1 cellular context compared by ENCODE assay signal in genomic region chr12:53675701-53676607, GRCh38.
TF ChIP-seq lines count a peak whose summit lies in the region.

ATP5MC2 (minus strand) TSS chr12:53676083; CDS start chr12:53672614, 3,469 bp downstream.

TF ChIP-seq in HepG2, 621 proteins besides CTCF, POLR2A, EP300 and RAD21 (continued from another document and continues in another):
- TF ChIP-seq, protein P1, sequence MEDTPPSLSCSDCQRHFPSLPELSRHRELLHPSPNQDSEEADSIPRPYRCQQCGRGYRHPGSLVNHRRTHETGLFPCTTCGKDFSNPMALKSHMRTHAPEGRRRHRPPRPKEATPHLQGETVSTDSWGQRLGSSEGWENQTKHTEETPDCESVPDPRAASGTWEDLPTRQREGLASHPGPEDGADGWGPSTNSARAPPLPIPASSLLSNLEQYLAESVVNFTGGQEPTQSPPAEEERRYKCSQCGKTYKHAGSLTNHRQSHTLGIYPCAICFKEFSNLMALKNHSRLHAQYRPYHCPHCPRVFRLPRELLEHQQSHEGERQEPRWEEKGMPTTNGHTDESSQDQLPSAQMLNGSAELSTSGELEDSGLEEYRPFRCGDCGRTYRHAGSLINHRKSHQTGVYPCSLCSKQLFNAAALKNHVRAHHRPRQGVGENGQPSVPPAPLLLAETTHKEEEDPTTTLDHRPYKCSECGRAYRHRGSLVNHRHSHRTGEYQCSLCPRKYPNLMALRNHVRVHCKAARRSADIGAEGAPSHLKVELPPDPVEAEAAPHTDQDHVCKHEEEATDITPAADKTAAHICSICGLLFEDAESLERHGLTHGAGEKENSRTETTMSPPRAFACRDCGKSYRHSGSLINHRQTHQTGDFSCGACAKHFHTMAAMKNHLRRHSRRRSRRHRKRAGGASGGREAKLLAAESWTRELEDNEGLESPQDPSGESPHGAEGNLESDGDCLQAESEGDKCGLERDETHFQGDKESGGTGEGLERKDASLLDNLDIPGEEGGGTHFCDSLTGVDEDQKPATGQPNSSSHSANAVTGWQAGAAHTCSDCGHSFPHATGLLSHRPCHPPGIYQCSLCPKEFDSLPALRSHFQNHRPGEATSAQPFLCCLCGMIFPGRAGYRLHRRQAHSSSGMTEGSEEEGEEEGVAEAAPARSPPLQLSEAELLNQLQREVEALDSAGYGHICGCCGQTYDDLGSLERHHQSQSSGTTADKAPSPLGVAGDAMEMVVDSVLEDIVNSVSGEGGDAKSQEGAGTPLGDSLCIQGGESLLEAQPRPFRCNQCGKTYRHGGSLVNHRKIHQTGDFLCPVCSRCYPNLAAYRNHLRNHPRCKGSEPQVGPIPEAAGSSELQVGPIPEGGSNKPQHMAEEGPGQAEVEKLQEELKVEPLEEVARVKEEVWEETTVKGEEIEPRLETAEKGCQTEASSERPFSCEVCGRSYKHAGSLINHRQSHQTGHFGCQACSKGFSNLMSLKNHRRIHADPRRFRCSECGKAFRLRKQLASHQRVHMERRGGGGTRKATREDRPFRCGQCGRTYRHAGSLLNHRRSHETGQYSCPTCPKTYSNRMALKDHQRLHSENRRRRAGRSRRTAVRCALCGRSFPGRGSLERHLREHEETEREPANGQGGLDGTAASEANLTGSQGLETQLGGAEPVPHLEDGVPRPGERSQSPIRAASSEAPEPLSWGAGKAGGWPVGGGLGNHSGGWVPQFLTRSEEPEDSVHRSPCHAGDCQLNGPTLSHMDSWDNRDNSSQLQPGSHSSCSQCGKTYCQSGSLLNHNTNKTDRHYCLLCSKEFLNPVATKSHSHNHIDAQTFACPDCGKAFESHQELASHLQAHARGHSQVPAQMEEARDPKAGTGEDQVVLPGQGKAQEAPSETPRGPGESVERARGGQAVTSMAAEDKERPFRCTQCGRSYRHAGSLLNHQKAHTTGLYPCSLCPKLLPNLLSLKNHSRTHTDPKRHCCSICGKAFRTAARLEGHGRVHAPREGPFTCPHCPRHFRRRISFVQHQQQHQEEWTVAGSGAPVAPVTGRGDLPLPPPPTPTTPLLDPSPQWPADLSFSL (CRISPR knock-in tag; IDR thresholded peaks at IDR 0.05): no peak
- TF ChIP-seq CEBPG (CRISPR knock-in tag; IDR thresholded peaks at IDR 0.05) (peak; percentile 100), GATA4 (IDR thresholded peaks at IDR 0.05; ENCODE audit: borderline replicate concordance, low read depth) (no peak; the same call in 1 of the 2 replicates), ZNF235 (CRISPR knock-in tag; IDR thresholded peaks at IDR 0.05; ENCODE audit: borderline replicate concordance) (peak; percentile 94; the same call in 1 of the 2 replicates), USF2 (IDR thresholded peaks at IDR 0.05; ENCODE audit: low read depth, low read length) (no peak), USF2 (CRISPR knock-in tag; IDR thresholded peaks at IDR 0.05; ENCODE audit: borderline replicate concordance) (no peak), BRCA1 (CRISPR knock-in tag; IDR thresholded peaks at IDR 0.05) (peak; percentile 94; the same call in 1 of the 2 replicates), ATF1 (CRISPR knock-in tag; IDR thresholded peaks at IDR 0.05) (no peak), GLI4 (CRISPR knock-in tag; IDR thresholded peaks at IDR 0.05; ENCODE audit: borderline replicate concordance) (peak; percentile 78; the same call in 1 of the 2 replicates), ZNF782 (CRISPR knock-in tag; IDR thresholded peaks at IDR 0.05; ENCODE audit: borderline replicate concordance) (peak; percentile 43; the same call in 1 of the 2 replicates), MTERF4 (CRISPR knock-in tag; IDR thresholded peaks at IDR 0.05) (peak; percentile 24; the same call in 1 of the 2 replicates), ZNF496 (CRISPR knock-in tag; IDR thresholded peaks at IDR 0.05; ENCODE audit: insufficient replicate concordance) (no peak), SATB2 (CRISPR knock-in tag; IDR thresholded peaks at IDR 0.05) (0 out of 2 replicates have a peak, but pooled peaks have one; percentile 81), ZNF570 (CRISPR knock-in tag; IDR thresholded peaks at IDR 0.05; ENCODE audit: borderline replicate concordance) (no peak), ZFP82 (CRISPR knock-in tag; IDR thresholded peaks at IDR 0.05; ENCODE audit: borderline replicate concordance) (peak; percentile 87; the same call in 1 of the 2 replicates), ZNF326 (CRISPR knock-in tag; IDR thresholded peaks at IDR 0.05; ENCODE audit: borderline replicate concordance) (no peak), NR2F6 (IDR thresholded peaks at IDR 0.05) (no peak), NR2F6 (CRISPR knock-in tag; IDR thresholded peaks at IDR 0.05) (peak; percentile 41; the same call in 1 of the 2 replicates), ZFP37 (CRISPR knock-in tag; IDR thresholded peaks at IDR 0.05; ENCODE audit: borderline replicate concordance) (0 out of 2 replicates have a peak, but pooled peaks have one; percentile 63), NCOA1 (CRISPR knock-in tag; IDR thresholded peaks at IDR 0.05) (no peak), KDM1A (CRISPR knock-in tag; IDR thresholded peaks at IDR 0.05) (no peak; the same call in 1 of the 2 replicates), ZNF18 (CRISPR knock-in tag; IDR thresholded peaks at IDR 0.05; ENCODE audit: insufficient replicate concordance) (no peak), ZNF562 (CRISPR knock-in tag; IDR thresholded peaks at IDR 0.05; ENCODE audit: borderline replicate concordance) (0 out of 2 replicates have a peak, but pooled peaks have one; percentile 45), SKIL (CRISPR knock-in tag; IDR thresholded peaks at IDR 0.05; ENCODE audit: borderline replicate concordance) (no peak), IKZF1 (IDR thresholded peaks at IDR 0.05) (no peak), TBX2 (CRISPR knock-in tag; IDR thresholded peaks at IDR 0.05; ENCODE audit: borderline replicate concordance) (peak; percentile 89), ZNF746 (CRISPR knock-in tag; IDR thresholded peaks at IDR 0.05) (peak; percentile 71; the same call in 1 of the 2 replicates), ZNF724P (CRISPR knock-in tag; IDR thresholded peaks at IDR 0.05; ENCODE audit: borderline replicate concordance) (peak; percentile 88; the same call in 1 of the 2 replicates), ZNF563 (CRISPR knock-in tag; IDR thresholded peaks at IDR 0.05) (peak; percentile 94; the same call in 1 of the 2 replicates), ZNF136 (CRISPR knock-in tag; IDR thresholded peaks at IDR 0.05; ENCODE audit: low read depth) (peak; percentile 91), CHD4 (IDR thresholded peaks at IDR 0.05; ENCODE audit: borderline replicate concordance, low read length) (no peak), KDM4B (CRISPR knock-in tag; IDR thresholded peaks at IDR 0.05) (no peak), ZNF766 (CRISPR knock-in tag; IDR thresholded peaks at IDR 0.05; ENCODE audit: borderline replicate concordance) (peak; percentile 81; the same call in 1 of the 2 replicates), ETV5 (CRISPR knock-in tag; IDR thresholded peaks at IDR 0.05; ENCODE audit: borderline replicate concordance) (peak; percentile 87), HBP1 (CRISPR knock-in tag; IDR thresholded peaks at IDR 0.05; ENCODE audit: low read depth) (peak; percentile 76; the same call in 1 of the 2 replicates), PBX2 (CRISPR knock-in tag; IDR thresholded peaks at IDR 0.05) (no peak), DMTF1 (CRISPR knock-in tag; IDR thresholded peaks at IDR 0.05) (0 out of 2 replicates have a peak, but pooled peaks have one; percentile 24), SRSF9 (IDR thresholded peaks at IDR 0.05; ENCODE audit: borderline replicate concordance, insufficient read depth, low read depth, low read length, poor library complexity, severe bottlenecking) (no peak)
- TF ChIP-seq, protein P2, sequence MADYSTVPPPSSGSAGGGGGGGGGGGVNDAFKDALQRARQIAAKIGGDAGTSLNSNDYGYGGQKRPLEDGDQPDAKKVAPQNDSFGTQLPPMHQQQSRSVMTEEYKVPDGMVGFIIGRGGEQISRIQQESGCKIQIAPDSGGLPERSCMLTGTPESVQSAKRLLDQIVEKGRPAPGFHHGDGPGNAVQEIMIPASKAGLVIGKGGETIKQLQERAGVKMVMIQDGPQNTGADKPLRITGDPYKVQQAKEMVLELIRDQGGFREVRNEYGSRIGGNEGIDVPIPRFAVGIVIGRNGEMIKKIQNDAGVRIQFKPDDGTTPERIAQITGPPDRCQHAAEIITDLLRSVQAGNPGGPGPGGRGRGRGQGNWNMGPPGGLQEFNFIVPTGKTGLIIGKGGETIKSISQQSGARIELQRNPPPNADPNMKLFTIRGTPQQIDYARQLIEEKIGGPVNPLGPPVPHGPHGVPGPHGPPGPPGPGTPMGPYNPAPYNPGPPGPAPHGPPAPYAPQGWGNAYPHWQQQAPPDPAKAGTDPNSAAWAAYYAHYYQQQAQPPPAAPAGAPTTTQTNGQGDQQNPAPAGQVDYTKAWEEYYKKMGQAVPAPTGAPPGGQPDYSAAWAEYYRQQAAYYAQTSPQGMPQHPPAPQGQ (CRISPR knock-in tag; IDR thresholded peaks at IDR 0.05; ENCODE audit: borderline replicate concordance): no peak
